ENCODE assay signal across 31 cellular contexts in genomic region chr11:62146476-62147200, GRCh38. TPM values are rescaled to one million over a fixed set of nuclear protein-coding genes. Genes with fewer than 3 reads are reported as not detected.
DNase-seq lines count a peak whose midpoint lies in the region; ATAC-seq, FAIRE-seq and TF ChIP-seq lines count a peak whose summit lies in the region.
"Had no signal": no experiment of that assay in that cellular context is flagged by ENCODE, and none has a peak within 500 bp of the region (broad histone marks: within the 10 kb centered on the region; RNA-seq: fewer than 3 reads in every experiment).

No MANE protein-coding gene starts in this region.

- H3F3A ChIP-seq in MM.1S (ENCODE audit: insufficient read depth, low read length), result no peaks in the 10 kb centered on the region

- CTCF ChIA-PET in K562 (lab: Yijun Ruan, JAX; ENCODE audit: low intra/inter-chr PET ratio), result no interaction called here

- H3K36me3 Mint-ChIP-seq in activated T-cell treated with anti-CD3 and anti-CD28 coated beads, Interleukin-2, amount 50 U/mL, for 72 hours (ENCODE audit: insufficient read depth in 2 of 2), result peaks cover 4 to 28% of the 10 kb centered on the region in 2 donors

- no TSS peak for BruUV-seq in K562 (replicated peaks; lab: Mats Ljungman, UMichigan)

- no peak for TF ChIP-seq RAD21 in K562 (CRISPR knock-in tag; conservative IDR thresholded peaks at IDR 0.05 in 1 of 2, IDR thresholded peaks at IDR 0.05 in 1 of 2)

- WGBS in K562 (ENCODE audit: insufficient coverage, low coverage, missing lambda C conversion rate), result 87% methylated on average over 17 of the region's 36 CpGs
- 93 to 94% methylated on average over 32 to 36 of the region's 36 CpGs for WGBS in testis, 2 donors

- H3K27ac ChIP-seq in K562 (ENCODE audit: extremely low read depth, low read depth, low read length) (no peak overlapping the region), lower lobe of right lung (no peak overlapping the region), testis (no peak overlapping the region), Karpas-422 (ENCODE audit: low read length) (no peak overlapping the region), MM.1S (ENCODE audit: low read length) (no peak overlapping the region)
- H3K27ac ChIP-seq: BLaER1 treated with 17β-estradiol and CSF1 and Interleukin-3, amounts not matched to agents 10 nM and 100 nM; psoas muscle; SJCRH30; uterus had no signal

- TF ChIP-seq POLR2A in K562 (conservative IDR thresholded peaks at IDR 0.05) (no peak), testis (IDR thresholded peaks at IDR 0.05) (no peak)

- H3K27me3 ChIP-seq in K562 (ENCODE audit: control insufficient read depth in 2 of 2, insufficient read depth in 2 of 2, low read length in 2 of 2), result no peaks in the 10 kb centered on the region
- no peaks in the 10 kb centered on the region for H3K27me3 ChIP-seq in lower lobe of right lung (ENCODE audit: low read depth)
- no peaks in the 10 kb centered on the region for H3K27me3 ChIP-seq in testis
- H3K27me3 ChIP-seq in Karpas-422 (ENCODE audit: low read length), result no peaks in the 10 kb centered on the region
- H3K27me3 ChIP-seq in MM.1S (replicated peaks; ENCODE audit: insufficient read depth, low read length), result no peaks in the 10 kb centered on the region
- H3K27me3 ChIP-seq: BLaER1 treated with 17β-estradiol and CSF1 and Interleukin-3, amounts not matched to agents 10 nM and 100 nM; SJCRH30; uterus had no signal

- intact Hi-C loops in K562 (cut with micrococcal nuclease), result no loop called here
- intact Hi-C loops in lower lobe of right lung (cut with DNase I), result no loop called here
- intact Hi-C loops in testis (cut with DNase I; ENCODE audit: low total_unique reads), result no loop called here

- H3K36me3 ChIP-seq in K562 (ENCODE audit: control insufficient read depth, insufficient read depth, low read length) (peaks cover 98% of the 10 kb centered on the region; the same call in 2 of the 3 replicates), lower lobe of right lung (peaks cover 92% of the 10 kb centered on the region), testis (ENCODE audit: low read depth, missing control alignments) (no peaks in the 10 kb centered on the region), Karpas-422 (ENCODE audit: insufficient read depth, low read length) (peaks cover 26% of the 10 kb centered on the region), MM.1S (replicated peaks; ENCODE audit: insufficient read depth, low read length) (peaks cover 24% of the 10 kb centered on the region)
- H3K36me3 ChIP-seq: uterus had no signal

- ATAC-seq in activated T-cell treated with anti-CD3 and anti-CD28 coated beads, Interleukin-2, amount 50 U/mL, for 72 hours (replicated peaks in 1 of 2), result no peak
- ATAC-seq in K562 (no peak), lower lobe of right lung (no peak), GM18511 (IDR thresholded peaks at IDR 0.05; ENCODE audit: unreplicated experiment) (no peak)
- ATAC-seq: GM12878, mucosa of descending colon, Panc1, psoas muscle had no signal

- H3K4me2 ChIP-seq in K562 (ENCODE audit: insufficient read depth, low read length) (no peak overlapping the region), Karpas-422 (ENCODE audit: low read depth, low read length, poor library complexity, severe bottlenecking) (no peak overlapping the region), MM.1S (ENCODE audit: low read depth, low read length) (no peak overlapping the region)
- H3K4me2 ChIP-seq: BLaER1 treated with 17β-estradiol and CSF1 and Interleukin-3, amounts not matched to agents 10 nM and 100 nM had no signal

- no peaks in the 10 kb centered on the region for H3K9me3 Mint-ChIP-seq in activated T-cell treated with anti-CD3 and anti-CD28 coated beads, Interleukin-2, amount 50 U/mL, for 72 hours
- H3K9me3 Mint-ChIP-seq: neural crest cell had no signal

- H3K9ac ChIP-seq in K562 (ENCODE audit: insufficient read depth in 1 of 2, low read depth in 2 of 2, low read length in 2 of 2) (no peak overlapping the region), Karpas-422 (ENCODE audit: low read length) (no peak overlapping the region), MM.1S (ENCODE audit: low read length) (no peak overlapping the region)
- H3K9ac ChIP-seq: BLaER1 treated with 17β-estradiol and CSF1 and Interleukin-3, amounts not matched to agents 10 nM and 100 nM had no signal

- no peaks in the 10 kb centered on the region for H3K9me3 ChIP-seq in K562 (replicated peaks; ENCODE audit: control insufficient read depth, insufficient read depth, low read depth, low read length)
- no peaks in the 10 kb centered on the region for H3K9me3 ChIP-seq in lower lobe of right lung
- H3K9me3 ChIP-seq in testis, result no peaks in the 10 kb centered on the region
- no peaks in the 10 kb centered on the region for H3K9me3 ChIP-seq in Karpas-422 (ENCODE audit: low read length)
- no peaks in the 10 kb centered on the region for H3K9me3 ChIP-seq in MM.1S (replicated peaks; ENCODE audit: insufficient read depth, low read length)
- H3K9me3 ChIP-seq: BLaER1 treated with 17β-estradiol and CSF1 and Interleukin-3, amounts not matched to agents 10 nM and 100 nM; HAP-1; mucosa of descending colon; psoas muscle; SJCRH30; uterus had no signal

- H3K9me1 ChIP-seq in K562 (ENCODE audit: control insufficient read depth, insufficient read depth, low read length), result no peaks in the 10 kb centered on the region

- no peak for TF ChIP-seq EP300 in K562 (IDR thresholded peaks at IDR 0.05; ENCODE audit: low read length)

- no peaks in the 10 kb centered on the region for H3K4me1 ChIP-seq in K562 (replicated peaks in 1 of 2; ENCODE audit: control insufficient read depth in 2 of 2, insufficient read depth in 2 of 2, low read length in 2 of 2)
- H3K4me1 ChIP-seq in lower lobe of right lung, result no peaks in the 10 kb centered on the region
- H3K4me1 ChIP-seq in testis, result no peaks in the 10 kb centered on the region
- no peaks in the 10 kb centered on the region for H3K4me1 ChIP-seq in Karpas-422 (ENCODE audit: low read length)
- no peaks in the 10 kb centered on the region for H3K4me1 ChIP-seq in MM.1S (ENCODE audit: low read length)
- H3K4me1 ChIP-seq: HAP-1, psoas muscle, SJCRH30, uterus had no signal

- H3K9me2 ChIP-seq in Karpas-422 (replicated peaks; ENCODE audit: insufficient read depth, low read length), result no peaks in the 10 kb centered on the region
- no peaks in the 10 kb centered on the region for H3K9me2 ChIP-seq in MM.1S (replicated peaks; ENCODE audit: insufficient read depth, low read length)

- H3K27me3 Mint-ChIP-seq in activated T-cell treated with anti-CD3 and anti-CD28 coated beads, Interleukin-2, amount 50 U/mL, for 72 hours (ENCODE audit: low read depth), result no peaks in the 10 kb centered on the region

- no peak for DNase-seq in activated T-cell treated with anti-CD3 and anti-CD28 coated beads, Interleukin-2, amount 50 U/mL, for 72 hours
- DNase-seq in activated T-cell treated with anti-CD3 and anti-CD28 coated beads for 4 hours, result no peak
- no peak for DNase-seq in K562 (ENCODE audit: extremely low read depth in 1 of 4, low spot score in 3 of 4)
- DNase-seq in lower lobe of right lung, result peak; percentile 28
- peak; percentile 1 for DNase-seq in testis
- no peak for DNase-seq in Karpas-422
- DNase-seq in MM.1S, result no peak
- DNase-seq: activated naive CD4-positive, alpha-beta T cell; amygdala; COR-L47; dermis blood vessel endothelial cell; DMS79 treated with DMSO at 0.1 percent for 48 hours; mucosa of descending colon; NCI-H1048; NCI-H1694 treated with DMSO at 0.1 percent for 48 hours; NCI-H526; psoas muscle; SJCRH30; substantia nigra; T-helper 1 cell; uterus had no signal

- peak overlapping the region; percentile 8 for H3K27ac Mint-ChIP-seq in activated T-cell treated with anti-CD3 and anti-CD28 coated beads, Interleukin-2, amount 50 U/mL, for 72 hours

- H2AFZ ChIP-seq in K562 (ENCODE audit: low read depth, low read length) (no peak overlapping the region), Karpas-422 (ENCODE audit: low read length) (no peak overlapping the region), MM.1S (ENCODE audit: low read length) (no peak overlapping the region)

- H4K20me1 ChIP-seq in K562 (replicated peaks; ENCODE audit: control insufficient read depth, insufficient read depth, low read length) (no peaks in the 10 kb centered on the region; the same call in 1 of the 2 replicates), Karpas-422 (ENCODE audit: insufficient read depth, low read depth, low read length) (no peaks in the 10 kb centered on the region), MM.1S (ENCODE audit: insufficient read depth, low read length) (no peaks in the 10 kb centered on the region)

- POLR2A ChIA-PET in K562 (lab: Yijun Ruan, JAX), result interaction anchor here (0.5 kb wide), 1 partner anchor 35 kb away, joined by 3 read pairs; no protein-coding TSS in a partner anchor

- H3K4me3 ChIP-seq in K562 (no peak overlapping the region), lower lobe of right lung (no peak overlapping the region), testis (no peak overlapping the region), Karpas-422 (ENCODE audit: low read length) (no peak overlapping the region), MM.1S (ENCODE audit: low read length) (no peak overlapping the region)
- H3K4me3 ChIP-seq: BLaER1 treated with 17β-estradiol and CSF1 and Interleukin-3, amounts not matched to agents 10 nM and 100 nM; GM12878; HAP-1; mucosa of descending colon; psoas muscle; SJCRH30; uterus had no signal

- no peak overlapping the region for H3K4me3 Mint-ChIP-seq in activated T-cell treated with anti-CD3 and anti-CD28 coated beads, Interleukin-2, amount 50 U/mL, for 72 hours
- H3K4me3 Mint-ChIP-seq: neural crest cell had no signal

- in situ Hi-C loops in K562 (cut with MboI), result no loop called here

- no peak for FAIRE-seq in K562 (lab: Jason Lieb, UNC)
- FAIRE-seq: GM12878, TTC549 had no signal

- no peaks in the 10 kb centered on the region for H3K4me1 Mint-ChIP-seq in activated T-cell treated with anti-CD3 and anti-CD28 coated beads, Interleukin-2, amount 50 U/mL, for 72 hours (ENCODE audit: low read depth)
- H3K4me1 Mint-ChIP-seq: neural crest cell had no signal

- TF ChIP-seq CTCF in K562 (IDR thresholded peaks at IDR 0.05 in 2 of 3, conservative IDR thresholded peaks at IDR 0.05 in 1 of 3; ENCODE audit: insufficient read depth in 2 of 3, low read depth in 1 of 3, low read length in 3 of 3), result no peak
- no peak for TF ChIP-seq CTCF in lower lobe of right lung (IDR thresholded peaks at IDR 0.05)
- TF ChIP-seq CTCF in testis (IDR thresholded peaks at IDR 0.05), result no peak
- no peak for TF ChIP-seq CTCF in MM.1S (IDR thresholded peaks at IDR 0.05; ENCODE audit: low read length)

- no peaks in the 10 kb centered on the region for H3K79me2 ChIP-seq in K562 (ENCODE audit: control insufficient read depth, insufficient read depth, low read length)
- H3K79me2 ChIP-seq in Karpas-422 (ENCODE audit: low read length), result no peaks in the 10 kb centered on the region
- peaks cover 2% of the 10 kb centered on the region; the same call in 1 of the 2 replicates for H3K79me2 ChIP-seq in MM.1S (ENCODE audit: low read length)

RNA-seq across cellular contexts. Expression of gene INCENP, which starts 22.8 kb away (rescaled TPM):
- total RNA-seq in activated T-cell treated with anti-CD3 and anti-CD28 coated beads, Interleukin-2, amount 50 U/mL, for 72 hours, result 100 to 1,000 TPM; 129 to 161 TPM
- 77.0 and 104 TPM in 2 replicates for total RNA-seq in K562 (2011; cell fraction: chromatin; rRNA removed; ENCODE audit: low replicate concordance)
- total RNA-seq in K562 (2011; cell fraction: nucleolus; rRNA removed), result 49.2 and 49.6 TPM in 2 replicates
- total RNA-seq in K562 (2011; cell fraction: nucleoplasm; rRNA removed), result 50.6 and 77.9 TPM in 2 replicates
- 51.4 and 59.4 TPM in 2 replicates for total RNA-seq in K562 (2014; rRNA removed)
- total RNA-seq in K562 (2014; rRNA removed; fragmentation: Illumina TruSeq; extraction: Trizol), result 25.0 and 35.2 TPM in 2 replicates
- total RNA-seq in K562 (2015; rRNA removed; fragmentation: Illumina TruSeq; extraction: Trizol), result 28.2 and 29.9 TPM in 2 replicates
- total RNA-seq in K562 (2021), result 78.1 and 97.9 TPM in 2 replicates
- 25.2 and 37.0 TPM in 2 replicates for polyA plus RNA-seq in K562 (2011; rRNA removed)
- 28.9 and 42.0 TPM in 2 replicates for polyA plus RNA-seq in K562 (2011; cell fraction: cytosol; rRNA removed)
- polyA plus RNA-seq in K562 (2011; cell fraction: nucleus; rRNA removed), result 66.5 and 106 TPM in 2 replicates
- 39.2 and 41.6 TPM in 2 replicates for polyA plus RNA-seq in K562 (2012)
- 40.9 and 52.0 TPM in 2 replicates for polyA plus RNA-seq in K562 (2014; fragmentation: Illumina TruSeq; extraction: Trizol)
- polyA plus RNA-seq in K562 (2014; fragmentation: Nextera tagmentation; extraction: Ambion mirVana), result 1 to 10 TPM; 1.1 to 3.3 TPM
- polyA plus RNA-seq in K562 (2014; rRNA removed), result 41.9 and 46.4 TPM in 2 replicates
- 31.3 and 39.8 TPM in 2 replicates for polyA minus RNA-seq in K562 (2011; rRNA and poly(A)+ RNA removed)
- 62.3 and 71.7 TPM in 2 replicates for polyA minus RNA-seq in K562 (2011; cell fraction: cytosol; rRNA and poly(A)+ RNA removed)
- polyA minus RNA-seq in K562 (2011; cell fraction: nucleus; rRNA and poly(A)+ RNA removed), result 29.8 and 46.9 TPM in 2 replicates
- 21.6 TPM for total RNA-seq in lower lobe of right lung
- 10 to 100 TPM; 42.0 to 46.6 TPM for total RNA-seq in testis
- 25.0 TPM for polyA plus RNA-seq in testis (ENCODE audit: insufficient read depth, low read depth, low replicate concordance)
- 36.8 and 48.8 TPM in 2 replicates for total RNA-seq in Karpas-422 (2014; rRNA removed; shearing (Covaris generic); ENCODE audit: low replicate concordance)

RNA-seq across cellular contexts. Expression of gene SCGB1D1, which starts 43.4 kb away (rescaled TPM):
- not detected for total RNA-seq in activated T-cell treated with anti-CD3 and anti-CD28 coated beads, Interleukin-2, amount 50 U/mL, for 72 hours
- not detected in 2 replicates for total RNA-seq in K562 (2011; cell fraction: chromatin; rRNA removed; ENCODE audit: low replicate concordance)
- total RNA-seq in K562 (2011; cell fraction: nucleolus; rRNA removed), result not detected in 2 replicates
- not detected in 2 replicates for total RNA-seq in K562 (2011; cell fraction: nucleoplasm; rRNA removed)
- total RNA-seq in K562 (2014; rRNA removed) (not detected in 2 replicates), K562 (2014; rRNA removed; fragmentation: Illumina TruSeq; extraction: Trizol) (not detected in 2 replicates), K562 (2015; rRNA removed; fragmentation: Illumina TruSeq; extraction: Trizol) (not detected in 2 replicates), K562 (2021) (not detected in 2 replicates), lower lobe of right lung (not detected), testis (not detected)
- polyA plus RNA-seq in K562 (2011; rRNA removed) (not detected in 2 replicates), K562 (2014; fragmentation: Illumina TruSeq; extraction: Trizol) (not detected in 2 replicates), K562 (2014; fragmentation: Nextera tagmentation; extraction: Ambion mirVana) (not detected), K562 (2014; rRNA removed) (not detected in 2 replicates), testis (ENCODE audit: insufficient read depth, low read depth, low replicate concordance) (not detected)
- polyA plus RNA-seq in K562 (2011; cell fraction: cytosol; rRNA removed), result not detected in 2 replicates
- not detected in 2 replicates for polyA plus RNA-seq in K562 (2011; cell fraction: nucleus; rRNA removed)
- not detected in 2 replicates for polyA plus RNA-seq in K562 (2012)
- not detected in 2 replicates for polyA minus RNA-seq in K562 (2011; rRNA and poly(A)+ RNA removed)
- not detected in 2 replicates for polyA minus RNA-seq in K562 (2011; cell fraction: cytosol; rRNA and poly(A)+ RNA removed)
- not detected in 2 replicates for polyA minus RNA-seq in K562 (2011; cell fraction: nucleus; rRNA and poly(A)+ RNA removed)
- total RNA-seq in Karpas-422 (2014; rRNA removed; shearing (Covaris generic); ENCODE audit: low replicate concordance), result not detected in 2 replicates
- total RNA-seq: dermis blood vessel endothelial cell, fibroblast of lung, GM12878, lower leg skin, mucosa of descending colon, neural crest cell, psoas muscle, SJCRH30, uterus had no signal
- polyA plus RNA-seq: AG04450, fibroblast of lung, GM12878, psoas muscle had no signal

Comparison
In these comparisons a context has a peak if more than half of its experiments do, and no peak if none do; other contexts are left out.
1. DNase-seq: peak in lower lobe of right lung (single experiment) and testis (single experiment); none in activated T-cell treated with anti-CD3 and anti-CD28 coated beads, Interleukin-2, amount 50 U/mL, for 72 hours (0 of 2), activated T-cell treated with anti-CD3 and anti-CD28 coated beads for 4 hours (single experiment), K562 (0 of 4), Karpas-422 (single experiment) and MM.1S (single experiment).